ENCODE assay signal across 26 cellular contexts in the genomic region with DNA sequence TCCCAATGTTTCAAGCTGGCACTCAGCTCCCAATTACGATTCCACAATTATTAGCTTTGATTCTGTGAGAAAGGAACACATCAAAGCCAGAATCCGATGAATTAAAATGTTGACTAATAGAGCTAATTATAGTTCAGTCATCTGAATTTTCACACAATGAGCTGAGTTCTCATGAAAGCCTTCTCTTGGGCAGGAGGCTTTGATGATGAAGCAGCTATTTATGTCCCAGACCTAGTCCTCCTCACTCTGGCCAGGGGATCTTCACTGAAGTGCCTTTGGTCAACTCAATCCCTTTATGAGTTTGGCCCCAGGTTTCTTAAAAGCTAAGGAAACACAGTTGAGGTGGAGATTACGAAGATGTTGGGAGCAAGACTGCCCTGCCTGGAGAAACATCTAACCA.
"Had no signal": no experiment of that assay in that cellular context is flagged by ENCODE, and none has a peak within 500 bp of the region (broad histone marks: within the 10 kb centered on the region; RNA-seq: fewer than 3 reads in every experiment).

No MANE protein-coding gene starts in this region.

- H3K4me1 ChIP-seq: esophagus muscularis mucosa, foreskin keratinocyte had no signal

- H3K27me3 ChIP-seq: brain microvascular endothelial cell, esophagus muscularis mucosa, foreskin keratinocyte had no signal

- DNase-seq: activated CD4-positive, alpha-beta memory T cell treated with anti-CD3 and anti-CD28 coated beads, Interleukin-2, amount 10 ng/mL, durations not matched to agents 7 days and 5 days; activated CD4-positive, alpha-beta T cell treated with anti-CD3 and anti-CD28 coated beads for 1 hour; activated CD4-positive, alpha-beta T cell treated with anti-CD3 and anti-CD28 coated beads for 4 hours; activated CD4-positive, alpha-beta T cell treated with anti-CD3 and anti-CD28 coated beads, Interleukin-2, amount 10 ng/mL, durations not matched to agents 7 days and 5 days; activated CD4-positive, alpha-beta T cell treated with anti-CD3 and anti-CD28 coated beads, Interleukin-2, amount 50 U/mL, for 4 hours; activated CD8-positive, alpha-beta memory T cell treated with anti-CD3 and anti-CD28 coated beads, Interleukin-2, amount 50 U/mL, for 48 hours; activated gamma-delta T cell; activated naive CD4-positive, alpha-beta T cell; activated naive CD4-positive, alpha-beta T cell treated with anti-CD3 and anti-CD28 coated beads, Interleukin-2, amount 50 U/mL, for 16 hours; activated T-cell treated with anti-CD3 and anti-CD28 coated beads for 4 hours; activated T-cell treated with anti-CD3 and anti-CD28 coated beads, Interleukin-2, amount 50 U/mL, for 24 hours; activated T-cell treated with anti-CD3 and anti-CD28 coated beads, Interleukin-2, amount 50 U/mL, for 72 hours; amniotic stem cell; anterior cingulate cortex; brain microvascular endothelial cell; cortex of kidney; dermis blood vessel endothelial cell; effector CD4-positive, alpha-beta T cell; effector memory CD8-positive, alpha-beta T cell; erythroblast; foreskin keratinocyte; head of caudate nucleus; T-helper 2 cell had no signal

- H3K4me3 ChIP-seq: esophagus muscularis mucosa had no signal

- H3K27ac ChIP-seq: brain microvascular endothelial cell, esophagus muscularis mucosa, foreskin keratinocyte, VCaP had no signal

- H3K36me3 ChIP-seq: brain microvascular endothelial cell, esophagus muscularis mucosa had no signal

- H3K9me3 ChIP-seq: esophagus muscularis mucosa had no signal

- ATAC-seq: activated T-cell treated with anti-CD3 and anti-CD28 coated beads, Interleukin-2, amount 50 U/mL, for 72 hours; effector memory CD8-positive, alpha-beta T cell; foreskin keratinocyte; WTC11 had no signal
